In the genomic region with DNA sequence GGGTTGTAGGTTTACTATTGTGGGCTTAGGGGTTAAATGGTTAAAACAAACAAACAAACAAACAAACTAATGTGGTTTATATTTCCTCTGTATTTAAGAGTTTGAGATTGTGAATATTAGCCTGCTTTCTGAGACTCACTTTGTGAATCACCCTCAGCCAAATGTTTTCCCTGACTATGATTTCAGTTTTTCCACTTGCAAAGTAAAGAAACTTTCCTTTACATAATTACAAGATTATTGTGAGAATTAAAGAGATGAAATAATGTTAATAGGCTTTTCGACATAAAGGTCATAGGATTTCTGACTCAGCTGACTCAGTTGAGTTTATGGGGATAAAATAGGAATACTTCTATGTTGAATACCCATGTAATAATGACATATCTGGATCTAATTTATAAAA, we compare ENCODE assay signal across 11 cellular contexts. TPM values are rescaled to one million over a fixed set of nuclear protein-coding genes. Genes with fewer than 3 reads are reported as not detected.
DNase-seq lines count a peak whose midpoint lies in the region; ATAC-seq, FAIRE-seq and TF ChIP-seq lines count a peak whose summit lies in the region.
"Had no signal": no experiment of that assay in that cellular context is flagged by ENCODE, and none has a peak within 500 bp of the region (broad histone marks: within the 10 kb centered on the region; RNA-seq: fewer than 3 reads in every experiment).

No MANE protein-coding gene starts in this region.

- H3K4me3 Mint-ChIP-seq in brain: peak overlapping the region; percentile 87 to 96 (median 94)
- no peak overlapping the region for H3K4me3 Mint-ChIP-seq in effector memory CD8-positive, alpha-beta T cell
- H3K4me3 Mint-ChIP-seq: stimulated activated naive CD8-positive, alpha-beta T cell treated with anti-CD3 and anti-CD28 coated beads, Interleukin-15, Interleukin-2, amounts not matched to agents 100 ng/mL and 50 ng/mL, for 24 hours had no signal

- H3K27me3 ChIP-seq in HUES48 (ENCODE audit: control insufficient read depth, insufficient read depth, low read length) (no peaks in the 10 kb centered on the region), suprapubic skin (no peaks in the 10 kb centered on the region)

- H3K4me1 ChIP-seq in HUES48 (ENCODE audit: control insufficient read depth, insufficient read depth, low read length) (peaks cover 25% of the 10 kb centered on the region), kidney (ENCODE audit: control insufficient read depth in 1 of 2, insufficient read depth in 1 of 2, low read depth in 1 of 2, low read length in 2 of 2) (peaks cover 2 to 7% of the 10 kb centered on the region in 2 donors), suprapubic skin (peaks cover 38% of the 10 kb centered on the region)

- intact Hi-C loops in kidney (cut with DNase I): no loop called here

- H3K4me1 Mint-ChIP-seq in brain: peaks cover 49% of the 10 kb centered on the region
- no peaks in the 10 kb centered on the region for H3K4me1 Mint-ChIP-seq in effector memory CD8-positive, alpha-beta T cell (ENCODE audit: low read depth in 2 of 2)

- no peak for TF ChIP-seq CTCF in brain (conservative IDR thresholded peaks at IDR 0.05)
- no peak for TF ChIP-seq CTCF in kidney (IDR thresholded peaks at IDR 0.05; ENCODE audit: borderline replicate concordance, extremely low read depth, insufficient read depth)
- TF ChIP-seq CTCF in suprapubic skin (IDR thresholded peaks at IDR 0.05): no peak
- no peak for TF ChIP-seq CTCF in D721Med (IDR thresholded peaks at IDR 0.05; ENCODE audit: insufficient read depth, missing control alignments)

- peak overlapping the region; percentile 79 to 97 (median 95) for H3K27ac Mint-ChIP-seq in brain
- no peak overlapping the region for H3K27ac Mint-ChIP-seq in effector memory CD8-positive, alpha-beta T cell
- H3K27ac Mint-ChIP-seq: stimulated activated naive CD8-positive, alpha-beta T cell treated with anti-CD3 and anti-CD28 coated beads, Interleukin-15, Interleukin-2, amounts not matched to agents 100 ng/mL and 50 ng/mL, for 24 hours had no signal

- H3K9ac ChIP-seq in HUES48 (ENCODE audit: low read depth, low read length) (peak overlapping the region; percentile 96), kidney (ENCODE audit: low read length in 2 of 2) (peak overlapping the region; percentile 3 to 83)

- H3K9me3 Mint-ChIP-seq in brain: peaks cover 0 to 6% (median 6%) of the 10 kb centered on the region in 5 experiments
- peaks cover 1 to 7% of the 10 kb centered on the region in 2 donors for H3K9me3 Mint-ChIP-seq in effector memory CD8-positive, alpha-beta T cell
- H3K9me3 Mint-ChIP-seq: stimulated activated naive CD8-positive, alpha-beta T cell treated with anti-CD3 and anti-CD28 coated beads, Interleukin-15, Interleukin-2, amounts not matched to agents 100 ng/mL and 50 ng/mL, for 24 hours had no signal

- TF ChIP-seq EP300 in suprapubic skin (IDR thresholded peaks at IDR 0.05): no peak

- no peak for TF ChIP-seq POLR2A in suprapubic skin (IDR thresholded peaks at IDR 0.05)

- peak overlapping the region; percentile 95 for H3K27ac ChIP-seq in HUES48 (ENCODE audit: low read depth, low read length)
- peak overlapping the region; percentile 85 to 95 for H3K27ac ChIP-seq in kidney (ENCODE audit: low read depth in 2 of 2, low read length in 2 of 2)
- H3K27ac ChIP-seq in suprapubic skin: peak overlapping the region; percentile 91

- WGBS in suprapubic skin: 46% methylated on average over 1 of the region's 1 CpG

- H3K36me3 ChIP-seq in HUES48 (ENCODE audit: control insufficient read depth, insufficient read depth, low read length) (peaks cover 5% of the 10 kb centered on the region; the same call in 1 of the 2 replicates), kidney (ENCODE audit: control insufficient read depth in 1 of 2, insufficient read depth in 2 of 2, low read length in 2 of 2) (no peaks in the 10 kb centered on the region), suprapubic skin (no peaks in the 10 kb centered on the region)

- H3K27me3 Mint-ChIP-seq in brain: peaks cover 18% of the 10 kb centered on the region
- H3K27me3 Mint-ChIP-seq in effector memory CD8-positive, alpha-beta T cell: peaks cover 14 to 33% of the 10 kb centered on the region in 2 donors

- peaks cover 2% of the 10 kb centered on the region for H3K36me3 Mint-ChIP-seq in brain
- H3K36me3 Mint-ChIP-seq in effector memory CD8-positive, alpha-beta T cell (ENCODE audit: insufficient read depth): no peaks in the 10 kb centered on the region

- ATAC-seq in effector memory CD8-positive, alpha-beta T cell (replicated peaks): no peak
- no peak for ATAC-seq in GM18519 (IDR thresholded peaks at IDR 0.05; ENCODE audit: low FRiP score, unreplicated experiment)

- no peaks in the 10 kb centered on the region; the same call in 1 of the 2 replicates for H3K9me3 ChIP-seq in HUES48 (ENCODE audit: control insufficient read depth, insufficient read depth, low read length)
- peaks cover 0 to 5% of the 10 kb centered on the region in 2 donors for H3K9me3 ChIP-seq in kidney (ENCODE audit: control insufficient read depth in 1 of 2, low read length in 2 of 2)
- no peaks in the 10 kb centered on the region for H3K9me3 ChIP-seq in suprapubic skin

- peak overlapping the region; percentile 98 for H3K4me3 ChIP-seq in HUES48 (ENCODE audit: low read depth, low read length)
- peak overlapping the region; percentile 84 to 93 for H3K4me3 ChIP-seq in kidney (ENCODE audit: low read length in 2 of 2)
- H3K4me3 ChIP-seq in suprapubic skin: no peak overlapping the region

- no peak for FAIRE-seq in kidney (lab: Jason Lieb, UNC)
- FAIRE-seq in D721Med (lab: Jason Lieb, UNC): no peak

- DNase-seq in kidney (no peak), suprapubic skin (ENCODE audit: low spot score in 2 of 2) (no peak), D721Med (ENCODE audit: insufficient read length, low spot score) (no peak), NCI-H748 treated with DMSO at 0.1 percent for 48 hours (lab: John Stamatoyannopoulos, UW) (no peak)
- no peak for DNase-seq in effector memory CD8-positive, alpha-beta T cell
- DNase-seq: activated T-cell treated with anti-CD3 and anti-CD28 coated beads, Interleukin-2, amount 50 U/mL, for 48 hours; NCI-H1930 had no signal

RNA-seq across cellular contexts. Expression of a gene that starts 2.9 kb away (rescaled TPM):
- polyA plus RNA-seq in brain (ENCODE audit: insufficient read depth, low read depth, low replicate concordance): 0.73 TPM
- 34.4 TPM for total RNA-seq in kidney
- polyA plus RNA-seq in kidney (ENCODE audit: insufficient read depth, low read depth, low replicate concordance): 12.2 TPM
- total RNA-seq in suprapubic skin: 10 to 100 TPM; 14.3 to 21.3 (median 17.5) TPM

Comparison
In these comparisons a context has a peak if more than half of its experiments do, and no peak if none do; other contexts are left out.
1. H3K27ac Mint-ChIP-seq: peak in brain (5 of 5); none in effector memory CD8-positive, alpha-beta T cell (0 of 2).
2. H3K4me3 Mint-ChIP-seq: peak in brain (5 of 5); none in effector memory CD8-positive, alpha-beta T cell (0 of 2).
3. Peak in every context shown above with its lines, with median percentiles within 50 percentile points of each other: H3K27ac ChIP-seq.